ENCODE assay signal across 26 cellular contexts in the genomic region with DNA sequence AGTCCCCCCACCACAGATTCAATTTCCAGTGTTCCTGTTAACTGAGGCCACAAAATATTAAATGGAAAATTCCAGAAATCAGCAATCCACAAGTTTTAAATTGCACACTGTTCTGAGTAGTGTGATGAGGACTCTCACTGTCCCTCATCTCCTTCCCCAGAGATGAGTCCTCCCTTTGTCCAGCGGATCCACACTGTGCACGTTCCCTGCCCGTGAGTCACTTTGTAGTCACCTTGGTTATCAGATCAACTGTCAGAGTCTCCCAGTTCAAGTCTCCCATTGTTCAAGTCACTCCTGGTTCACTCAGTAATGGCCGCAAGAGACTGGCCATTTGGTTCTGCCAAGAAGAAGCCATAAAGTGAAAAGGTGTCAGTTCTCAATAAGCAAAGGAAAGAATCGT.
"Had no signal": no experiment of that assay in that cellular context is flagged by ENCODE, and none has a peak within 500 bp of the region (broad histone marks: within the 10 kb centered on the region; RNA-seq: fewer than 3 reads in every experiment).

No MANE protein-coding gene starts in this region.

- H3K36me3 ChIP-seq: MG63, SJCRH30, WERI-Rb-1 had no signal

- H3K27ac ChIP-seq: SJCRH30, SK-N-MC, WERI-Rb-1 had no signal

- FAIRE-seq: bronchial epithelial cell had no signal

- ATAC-seq: activated naive CD8-positive, alpha-beta T cell treated with anti-CD3 and anti-CD28 coated beads, Interleukin-2, amount 50 U/mL, for 24 hours had no signal

- DNase-seq: activated CD4-positive, alpha-beta memory T cell treated with anti-CD3 and anti-CD28 coated beads, Interleukin-2, amount 10 ng/mL, durations not matched to agents 7 days and 5 days; activated CD4-positive, alpha-beta T cell treated with anti-CD3 and anti-CD28 coated beads for 1 hour; activated CD4-positive, alpha-beta T cell treated with anti-CD3 and anti-CD28 coated beads for 48 hours; activated CD4-positive, CD25-positive, alpha-beta regulatory T cell; activated gamma-delta T cell; activated naive CD4-positive, alpha-beta T cell treated with Interleukin-2 at 50 U/mL for 16 hours; activated naive CD8-positive, alpha-beta T cell treated with anti-CD3 and anti-CD28 coated beads, Interleukin-2, amount 50 U/mL, for 24 hours; activated T-cell treated with anti-CD3 and anti-CD28 coated beads, Interleukin-2, amount 50 U/mL, for 24 hours; anterior cingulate cortex; caudate nucleus; MG63; NCI-H1048; NCI-H1105 treated with DMSO at 0.1 percent for 48 hours; NCI-H1436; NCI-H1694; NCI-H1930; NCI-H2081 treated with DMSO at 0.1 percent for 48 hours; NCI-H226; NCI-H524 treated with DMSO at 0.1 percent for 48 hours; NK-92 treated with Interleukin-12 subunit alpha and Interleukin-12 subunit beta, amount 100 ng/mL, for 24 hours; SHP77; SJCRH30; T1000; WERI-Rb-1 had no signal

- H3K27me3 ChIP-seq: MG63, SJCRH30 had no signal

- H3K4me1 ChIP-seq: SJCRH30 had no signal

- H3K4me3 ChIP-seq: MG63, SJCRH30, SK-N-MC had no signal

- H3K9me3 ChIP-seq: MG63, SJCRH30 had no signal
